Comparison of ENCODE assay signal across 14 cellular contexts in the genomic region with DNA sequence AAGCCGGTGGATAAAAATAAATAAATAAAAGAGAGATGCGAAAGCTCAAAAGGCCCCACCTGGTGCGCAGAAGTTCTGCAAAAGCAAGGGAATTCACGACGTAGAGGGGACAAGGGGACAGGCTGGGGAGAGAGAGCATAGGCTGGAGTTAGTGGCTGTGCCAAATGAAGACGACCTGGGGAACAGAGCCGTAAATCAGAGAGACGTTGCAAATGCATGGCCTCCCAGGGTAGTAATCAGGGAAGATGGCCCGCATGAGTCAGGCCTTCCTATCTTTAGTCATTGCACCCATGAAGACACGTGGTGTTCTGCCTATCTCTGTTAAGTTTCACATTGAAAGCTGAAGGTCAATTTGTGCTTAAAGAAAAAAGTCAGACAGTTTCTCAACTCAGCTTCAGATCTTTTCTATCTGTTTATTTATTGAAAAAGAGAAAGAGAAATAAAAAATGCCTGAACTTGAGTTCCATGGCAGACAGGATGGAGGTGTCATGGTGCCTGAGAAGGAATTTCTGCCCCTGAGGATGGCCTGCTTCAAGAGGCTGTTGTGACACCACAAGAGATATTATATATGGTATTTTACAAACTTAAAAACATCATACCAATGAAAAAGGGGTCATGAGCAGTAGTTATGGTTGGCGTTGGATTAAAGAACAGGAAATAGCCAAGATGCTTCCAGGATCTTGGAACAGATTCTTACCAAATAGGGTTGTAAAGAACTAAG.
DNase-seq lines count a peak whose midpoint lies in the region; ATAC-seq, FAIRE-seq and TF ChIP-seq lines count a peak whose summit lies in the region.
"Had no signal": no experiment of that assay in that cellular context is flagged by ENCODE, and none has a peak within 500 bp of the region (broad histone marks: within the 10 kb centered on the region; RNA-seq: fewer than 3 reads in every experiment).

No MANE protein-coding gene starts in this region.

- H3K4me2 ChIP-seq in mesendoderm (ENCODE audit: low read length): no peak overlapping the region

- peaks cover 38% of the 10 kb centered on the region for H3K4me1 Mint-ChIP-seq in HFFc6 (ENCODE audit: low read depth)
- H3K4me1 Mint-ChIP-seq: CD4-positive, CD25-positive, alpha-beta regulatory T cell had no signal

- TF ChIP-seq CTCF in HFFc6 (IDR thresholded peaks at IDR 0.05) (no peak), brain microvascular endothelial cell (IDR thresholded peaks at IDR 0.05; ENCODE audit: low read depth, low read length, missing control alignments) (no peak), tibial nerve (IDR thresholded peaks at IDR 0.05) (no peak)

- peak overlapping the region; percentile 61 for H3K18ac ChIP-seq in mesendoderm (ENCODE audit: low read length)

- H4K5ac ChIP-seq in mesendoderm (ENCODE audit: low read length): no peak overlapping the region

- no peaks in the 10 kb centered on the region; the same call in 1 of the 2 replicates for H3K27me3 Mint-ChIP-seq in HFFc6 (ENCODE audit: insufficient read depth)
- H3K27me3 Mint-ChIP-seq: dendritic cell treated with granulocyte-macrophage colony-stimulating factor and Interleukin-4, amounts not matched to agents 40 ng/mL and 50 ng/mL, for 4 days had no signal

- TF ChIP-seq EP300 in tibial nerve (IDR thresholded peaks at IDR 0.05): no peak

- H3K27ac ChIP-seq in brain microvascular endothelial cell (peak overlapping the region; percentile 20), mesendoderm (ENCODE audit: low read depth, low read length) (peak overlapping the region; percentile 29), tibial nerve (peak overlapping the region in 1 of 4 donors; percentile 14)
- H3K27ac ChIP-seq: SJSA1 had no signal

- peak overlapping the region; percentile 55 for H3K4me3 Mint-ChIP-seq in HFFc6
- H3K4me3 Mint-ChIP-seq: CD4-positive, CD25-positive, alpha-beta regulatory T cell; dendritic cell treated with granulocyte-macrophage colony-stimulating factor and Interleukin-4, amounts not matched to agents 40 ng/mL and 50 ng/mL, for 4 days had no signal

- ATAC-seq in GM18868 (IDR thresholded peaks at IDR 0.05; ENCODE audit: unreplicated experiment): no peak
- ATAC-seq: left lobe of liver had no signal

- no CpG with 5 or more reads among the region's 11 CpGs for WGBS in mesendoderm (ENCODE audit: extremely low coverage, insufficient coverage, low lambda C conversion rate)
- WGBS in tibial nerve, 2 donors: 62 to 69% methylated on average over 11 of the region's 11 CpGs

- H3K36me3 ChIP-seq in brain microvascular endothelial cell (replicated peaks): no peaks in the 10 kb centered on the region
- H3K36me3 ChIP-seq in mesendoderm (ENCODE audit: control insufficient read depth, insufficient read depth, low read length): no peaks in the 10 kb centered on the region
- H3K36me3 ChIP-seq in tibial nerve: no peaks in the 10 kb centered on the region
- H3K36me3 ChIP-seq: SJSA1 had no signal

- FAIRE-seq in GM12891 (lab: Jason Lieb, UNC): no peak

- no peak for TF ChIP-seq POLR2A in GM12891 (IDR thresholded peaks at IDR 0.05; ENCODE audit: low read depth, low read length)
- TF ChIP-seq POLR2A in tibial nerve (IDR thresholded peaks at IDR 0.05): no peak

- no peaks in the 10 kb centered on the region for H3K9me3 Mint-ChIP-seq in HFFc6
- H3K9me3 Mint-ChIP-seq: dendritic cell treated with granulocyte-macrophage colony-stimulating factor and Interleukin-4, amounts not matched to agents 40 ng/mL and 50 ng/mL, for 4 days had no signal

- H3K9ac ChIP-seq in mesendoderm (ENCODE audit: low read length): no peak overlapping the region

- no peak overlapping the region for H4K8ac ChIP-seq in mesendoderm (ENCODE audit: low read depth, low read length)

- H2BK15ac ChIP-seq in mesendoderm (replicated peaks; ENCODE audit: low read depth): no peak overlapping the region

- H2BK5ac ChIP-seq in mesendoderm (ENCODE audit: low read length): no peak overlapping the region

- no peaks in the 10 kb centered on the region for H3K79me2 ChIP-seq in mesendoderm (ENCODE audit: control insufficient read depth, insufficient read depth, low read length)

- in situ Hi-C loops in brain microvascular endothelial cell (cut with HindIII; ENCODE audit: low pct_ligation_motif_present, low sequenced_read_pairs): no loop called here

- peaks cover 4% of the 10 kb centered on the region for H3K4me1 ChIP-seq in mesendoderm (ENCODE audit: control insufficient read depth, low read depth, low read length)
- peaks cover 0 to 21% (median 6%) of the 10 kb centered on the region in 4 donors for H3K4me1 ChIP-seq in tibial nerve

- no peak overlapping the region for H3K23ac ChIP-seq in mesendoderm (ENCODE audit: low read length)

- H3K79me1 ChIP-seq in mesendoderm (ENCODE audit: low read length): no peaks in the 10 kb centered on the region

- DNase-seq in AG20443 (ENCODE audit: low spot score): peak; percentile 9
- no peak for DNase-seq in HFFc6
- DNase-seq in brain microvascular endothelial cell: peak; percentile 65
- DNase-seq in mesendoderm: peak; percentile 40
- DNase-seq in GM12891 (ENCODE audit: insufficient read length, low spot score): no peak
- no peak for DNase-seq in tibial nerve (ENCODE audit: low spot score in 2 of 2)
- DNase-seq in AG08396 (ENCODE audit: low spot score): no peak
- DNase-seq: activated gamma-delta T cell treated with Interleukin-2 at 50 U/mL for 16 hours; CD4-positive, CD25-positive, alpha-beta regulatory T cell; NCI-H146 had no signal

- H3K4me3 ChIP-seq in brain microvascular endothelial cell (ENCODE audit: low read depth, low read length) (no peak overlapping the region), mesendoderm (ENCODE audit: low read length) (no peak overlapping the region), tibial nerve (no peak overlapping the region)
- H3K4me3 ChIP-seq: SJSA1 had no signal

- no peak overlapping the region for H3K4ac ChIP-seq in mesendoderm (ENCODE audit: low read depth, low read length)

- no peak overlapping the region for H2BK120ac ChIP-seq in mesendoderm (ENCODE audit: low read depth, low read length)

- H2AK5ac ChIP-seq in mesendoderm (ENCODE audit: low read length): no peak overlapping the region

- H3K36me3 Mint-ChIP-seq in HFFc6 (ENCODE audit: low read depth): peaks cover 7% of the 10 kb centered on the region; the same call in 1 of the 2 replicates
- H3K36me3 Mint-ChIP-seq: CD4-positive, CD25-positive, alpha-beta regulatory T cell had no signal

- H3K27me3 ChIP-seq in brain microvascular endothelial cell (replicated peaks): no peaks in the 10 kb centered on the region
- H3K27me3 ChIP-seq in mesendoderm (ENCODE audit: insufficient read depth, low read length, poor library complexity): no peaks in the 10 kb centered on the region
- H3K27me3 ChIP-seq in tibial nerve: no peaks in the 10 kb centered on the region
- H3K27me3 ChIP-seq: SJSA1 had no signal

- H3K27ac Mint-ChIP-seq in HFFc6: peak overlapping the region; percentile 78
- H3K27ac Mint-ChIP-seq: CD4-positive, CD25-positive, alpha-beta regulatory T cell; dendritic cell treated with granulocyte-macrophage colony-stimulating factor and Interleukin-4, amounts not matched to agents 40 ng/mL and 50 ng/mL, for 4 days had no signal

- no peak overlapping the region for H3K56ac ChIP-seq in mesendoderm (ENCODE audit: low read length)

- no peaks in the 10 kb centered on the region for H3K9me3 ChIP-seq in tibial nerve
- H3K9me3 ChIP-seq: SJSA1 had no signal

TF ChIP-seq in GM12891, 5 proteins besides CTCF, POLR2A, EP300 and RAD21:
- TF ChIP-seq PAX5 (IDR thresholded peaks at IDR 0.05; ENCODE audit: insufficient read depth, low read length, severe bottlenecking) (no peak), POU2F2 (IDR thresholded peaks at IDR 0.05; ENCODE audit: low read depth, low read length) (no peak), SPI1 (IDR thresholded peaks at IDR 0.05; ENCODE audit: low read depth, low read length) (no peak), TAF1 (IDR thresholded peaks at IDR 0.05; ENCODE audit: low read depth, low read length) (no peak), POLR2AphosphoS5 (IDR thresholded peaks at IDR 0.05; ENCODE audit: low read depth, low read length) (no peak)
TF ChIP-seq in GM12891: peak in this region for 0.

Comparison
In these comparisons a context has a peak if more than half of its experiments do, and no peak if none do; other contexts are left out.
1. DNase-seq: peak in AG20443 (single experiment), brain microvascular endothelial cell (single experiment) and mesendoderm (single experiment); none in HFFc6 (single experiment), GM12891 (single experiment), tibial nerve (0 of 2) and AG08396 (single experiment).